Comparison of ENCODE assay signal across 22 cellular contexts in genomic region chr21:28237661-28238060, GRCh38.
"Had no signal": no experiment of that assay in that cellular context is flagged by ENCODE, and none has a peak within 500 bp of the region (broad histone marks: within the 10 kb centered on the region; RNA-seq: fewer than 3 reads in every experiment).

No MANE protein-coding gene starts in this region.

- H3K4me1 ChIP-seq: colonic mucosa had no signal

- H3K9me3 ChIP-seq: body of pancreas, colonic mucosa, ovary, transverse colon had no signal

- H3K27me3 ChIP-seq: body of pancreas, colonic mucosa, ovary, transverse colon had no signal

- H3K4me3 ChIP-seq: body of pancreas, colonic mucosa, ovary, transverse colon had no signal

- H3K4me1 Mint-ChIP-seq: activated CD4-positive, alpha-beta T cell treated with anti-CD3 and anti-CD28 coated beads, Interleukin-2, amount 10 ng/mL, durations not matched to agents 7 days and 5 days; naive B cell; WTC11 had no signal

- DNase-seq: activated CD4-positive, alpha-beta T cell treated with anti-CD3 and anti-CD28 coated beads for 1 hour; activated CD4-positive, alpha-beta T cell treated with anti-CD3 and anti-CD28 coated beads, Interleukin-2, amount 10 ng/mL, durations not matched to agents 7 days and 5 days; activated CD8-positive, alpha-beta T cell treated with anti-CD3 and anti-CD28 coated beads, Interleukin-2, amount 10 ng/mL, durations not matched to agents 7 days and 5 days; activated naive CD4-positive, alpha-beta T cell treated with Interleukin-2 at 50 U/mL for 16 hours; activated T-cell treated with anti-CD3 and anti-CD28 coated beads for 4 hours; activated T-cell treated with anti-CD3 and anti-CD28 coated beads, Interleukin-2, amount 50 U/mL, for 72 hours; anterior cingulate cortex; body of pancreas; cerebellar nuclear complex; colonic mucosa; effector memory CD8-positive, alpha-beta T cell; erythroblast; kidney glomerular epithelial cell; naive B cell; ovary; stimulated activated naive CD4-positive, alpha-beta T cell; T-helper 2 cell; transverse colon had no signal

- H3K27ac ChIP-seq: body of pancreas, colonic mucosa, ovary, transverse colon had no signal

- H3K9me3 Mint-ChIP-seq: activated CD4-positive, alpha-beta T cell treated with anti-CD3 and anti-CD28 coated beads, Interleukin-2, amount 10 ng/mL, durations not matched to agents 7 days and 5 days; naive B cell; WTC11 had no signal

- H3K27ac Mint-ChIP-seq: activated CD4-positive, alpha-beta T cell treated with anti-CD3 and anti-CD28 coated beads, Interleukin-2, amount 10 ng/mL, durations not matched to agents 7 days and 5 days; activated CD8-positive, alpha-beta T cell treated with anti-CD3 and anti-CD28 coated beads, Interleukin-2, amount 10 ng/mL, durations not matched to agents 7 days and 5 days; activated naive CD8-positive, alpha-beta T cell; activated T-cell treated with anti-CD3 and anti-CD28 coated beads, Interleukin-2, amount 50 U/mL, for 72 hours; effector memory CD8-positive, alpha-beta T cell; naive B cell; progenitor cell of endocrine pancreas; WTC11 had no signal

- ATAC-seq: activated CD8-positive, alpha-beta T cell treated with anti-CD3 and anti-CD28 coated beads, Interleukin-2, amount 10 ng/mL, durations not matched to agents 7 days and 5 days; activated T-cell treated with anti-CD3 and anti-CD28 coated beads, Interleukin-2, amount 50 U/mL, for 72 hours; body of pancreas; effector memory CD8-positive, alpha-beta T cell; left lobe of liver; WTC11 had no signal

- H3K27me3 Mint-ChIP-seq: activated CD4-positive, alpha-beta T cell treated with anti-CD3 and anti-CD28 coated beads, Interleukin-2, amount 10 ng/mL, durations not matched to agents 7 days and 5 days; effector memory CD8-positive, alpha-beta T cell; naive B cell; progenitor cell of endocrine pancreas had no signal

- H3K36me3 Mint-ChIP-seq: activated naive CD8-positive, alpha-beta T cell; naive B cell; WTC11 had no signal

- H3K4me3 Mint-ChIP-seq: activated CD4-positive, alpha-beta T cell treated with anti-CD3 and anti-CD28 coated beads, Interleukin-2, amount 10 ng/mL, durations not matched to agents 7 days and 5 days; activated CD8-positive, alpha-beta T cell treated with anti-CD3 and anti-CD28 coated beads, Interleukin-2, amount 10 ng/mL, durations not matched to agents 7 days and 5 days; activated naive CD8-positive, alpha-beta T cell; activated T-cell treated with anti-CD3 and anti-CD28 coated beads, Interleukin-2, amount 50 U/mL, for 72 hours; effector memory CD8-positive, alpha-beta T cell; naive B cell; WTC11 had no signal

- H3K36me3 ChIP-seq: colonic mucosa, ovary, transverse colon had no signal
